Comparison of ENCODE assay signal across 23 cellular contexts in genomic region chr3:93904568-93904967, GRCh38.
"Had no signal": no experiment of that assay in that cellular context is flagged by ENCODE, and none has a peak within 500 bp of the region (broad histone marks: within the 10 kb centered on the region; RNA-seq: fewer than 3 reads in every experiment).

No MANE protein-coding gene starts in this region.

- DNase-seq: activated CD4-positive, alpha-beta memory T cell treated with anti-CD3 and anti-CD28 coated beads for 36 hours; activated CD4-positive, alpha-beta T cell treated with anti-CD3 and anti-CD28 coated beads, Interleukin-2, amount 10 ng/mL, durations not matched to agents 7 days and 5 days; activated CD4-positive, CD25-positive, alpha-beta regulatory T cell; activated CD8-positive, alpha-beta memory T cell treated with anti-CD3 and anti-CD28 coated beads for 24 hours; activated effector memory CD4-positive, alpha-beta T cell treated with anti-CD3 and anti-CD28 coated beads, Interleukin-2, amount 50 U/mL, for 16 hours; activated naive CD4-positive, alpha-beta T cell treated with anti-CD3 and anti-CD28 coated beads for 36 hours; activated T-cell treated with anti-CD3 and anti-CD28 coated beads, Interleukin-2, amount 50 U/mL, for 4 hours; amygdala; brain microvascular endothelial cell; caudate nucleus; Karpas-422; NCI-H1105 treated with DMSO at 0.1 percent for 48 hours; NCI-H1436 treated with DMSO at 0.1 percent for 48 hours; NCI-H187; NCI-H2081; NCI-H510A treated with DMSO at 0.1 percent for 48 hours; SIG-M5; T-helper 17 cell; T-helper 9 cell had no signal

- H3K27me3 ChIP-seq: brain microvascular endothelial cell had no signal

- H3K4me3 ChIP-seq: K562 had no signal

- H3K36me3 ChIP-seq: brain microvascular endothelial cell had no signal

- ATAC-seq: activated T-cell treated with anti-CD3 and anti-CD28 coated beads, Interleukin-2, amount 50 U/mL, for 4 hours; K562; T-helper 17 cell had no signal

- H3K27ac ChIP-seq: brain microvascular endothelial cell, VCaP had no signal

- FAIRE-seq: K562, RCC 7860, TTC549 had no signal
